ENCODE assay signal across 1 cellular context in the genomic region with DNA sequence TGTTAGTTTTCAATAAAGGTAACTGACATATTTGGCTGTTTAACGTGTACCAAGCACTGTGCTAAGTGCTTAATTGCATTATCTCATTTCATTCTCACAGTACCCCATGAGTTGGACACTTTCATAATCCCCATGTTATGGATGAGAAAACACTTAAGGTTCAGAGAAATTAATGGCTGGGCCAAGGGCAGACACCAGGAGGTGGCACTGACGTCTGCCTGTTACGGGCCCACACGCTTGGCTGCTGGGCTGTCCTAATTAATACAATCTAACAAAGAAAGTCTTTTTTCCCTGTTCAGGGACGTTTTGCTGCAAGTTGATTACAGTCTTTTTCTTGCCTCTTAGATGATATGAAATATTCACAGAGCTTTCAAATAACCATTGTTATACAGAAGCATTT.
TF ChIP-seq lines count a peak whose summit lies in the region.

No MANE protein-coding gene starts in this region.

TF ChIP-seq in K562, 482 proteins besides CTCF, POLR2A, EP300 and RAD21:
- TF ChIP-seq ILF3 (IDR thresholded peaks at IDR 0.05; ENCODE audit: borderline replicate concordance), result no peak
- TF ChIP-seq SNIP1 (IDR thresholded peaks at IDR 0.05; ENCODE audit: low read depth), result no peak
- TF ChIP-seq SNRNP70 (optimal IDR thresholded peaks at IDR 0.05; ENCODE audit: low read depth, low read length), result no peak
- TF ChIP-seq ZNF318 (IDR thresholded peaks at IDR 0.05; ENCODE audit: borderline replicate concordance in 1 of 2, low read depth in 1 of 2), result no peak
- no peak for TF ChIP-seq CREM (IDR thresholded peaks at IDR 0.05; ENCODE audit: low read depth)
- TF ChIP-seq ZNF512 (tag; IDR thresholded peaks at IDR 0.05), result no peak
- TF ChIP-seq ARID2 (IDR thresholded peaks at IDR 0.05), result no peak
- no peak for TF ChIP-seq HCFC1 (IDR thresholded peaks at IDR 0.05; ENCODE audit: low read depth, low read length)
- TF ChIP-seq ATF1 (CRISPR knock-in tag; IDR thresholded peaks at IDR 0.05), result no peak
- no peak for TF ChIP-seq ATF1 (tag; IDR thresholded peaks at IDR 0.05)
- no peak for TF ChIP-seq ZNF280B (CRISPR knock-in tag; IDR thresholded peaks at IDR 0.05)
